ENCODE assay signal across 1 cellular context in genomic region chr3:185126201-185126600, GRCh38.
"Had no signal": no experiment of that assay in that cellular context is flagged by ENCODE, and none has a peak within 500 bp of the region (broad histone marks: within the 10 kb centered on the region; RNA-seq: fewer than 3 reads in every experiment).

No MANE protein-coding gene starts in this region.

- ATAC-seq: GM12878 had no signal

- H3K4me3 ChIP-seq: GM12878 had no signal
